In genomic region chr11:68264244-68264643, GRCh38 we compare ENCODE assay signal across 19 cellular contexts. TPM values are rescaled to one million over a fixed set of nuclear protein-coding genes. Genes with fewer than 3 reads are reported as not detected.
DNase-seq lines count a peak whose midpoint lies in the region; ATAC-seq, FAIRE-seq and TF ChIP-seq lines count a peak whose summit lies in the region.
"Had no signal": no experiment of that assay in that cellular context is flagged by ENCODE, and none has a peak within 500 bp of the region (broad histone marks: within the 10 kb centered on the region; RNA-seq: fewer than 3 reads in every experiment).

No MANE protein-coding gene starts in this region.

- H3K4me3 ChIP-seq in HEK293 (ENCODE audit: low read depth, low read length) (no peak overlapping the region), K562 (no peak overlapping the region)
- H3K4me3 ChIP-seq: BLaER1 had no signal

- CTCF ChIA-PET in HEK293 (lab: Yijun Ruan, JAX) (no interaction called here), K562 (lab: Yijun Ruan, JAX; ENCODE audit: low intra/inter-chr PET ratio) (no interaction called here), MCF 10A (lab: Yijun Ruan, JAX) (interaction anchor here (0.6 to 1.7 kb wide), 2 partner anchors 34 to 250 kb away, joined by 3 to 7 read pairs; no protein-coding TSS in a partner anchor)

- no peak overlapping the region for H3K9ac ChIP-seq in K562 (ENCODE audit: insufficient read depth in 1 of 2, low read depth in 2 of 2, low read length in 2 of 2)
- H3K9ac ChIP-seq: BLaER1 had no signal

- in situ Hi-C loops in K562 (cut with MboI) = no loop called here

- FAIRE-seq in K562 (lab: Jason Lieb, UNC) = no peak
- peak; percentile 75 for FAIRE-seq in urothelium cell line (lab: Jason Lieb, UNC)
- FAIRE-seq: GM12892, GM18507, HepG2 had no signal

- H3K9me3 ChIP-seq in HEK293 (ENCODE audit: control insufficient read depth, insufficient read depth, low read depth, low read length) (no peaks in the 10 kb centered on the region), K562 (replicated peaks; ENCODE audit: control insufficient read depth, insufficient read depth, low read depth, low read length) (no peaks in the 10 kb centered on the region)
- H3K9me3 ChIP-seq: BLaER1 had no signal

- no peak for TF ChIP-seq RAD21 in K562 (CRISPR knock-in tag; conservative IDR thresholded peaks at IDR 0.05 in 1 of 2, IDR thresholded peaks at IDR 0.05 in 1 of 2)

- POLR2A ChIA-PET in HEK293 (lab: Yijun Ruan, JAX) (no interaction called here), K562 (lab: Yijun Ruan, JAX) (no interaction called here), MCF 10A (lab: Yijun Ruan, JAX) (interaction anchor here (0.7 kb wide), 1 partner anchor 1184 kb away, joined by 3 read pairs; no protein-coding TSS in a partner anchor)

- H3K4me1 ChIP-seq in HEK293 (ENCODE audit: control insufficient read depth, insufficient read depth, low read length) (no peaks in the 10 kb centered on the region), K562 (replicated peaks in 1 of 2; ENCODE audit: control insufficient read depth in 2 of 2, insufficient read depth in 2 of 2, low read length in 2 of 2) (peaks cover 8 to 17% of the 10 kb centered on the region in 2 experiments)

- H3K27ac Mint-ChIP-seq in MCF 10A (ENCODE audit: low read depth, unreplicated experiment) = no peak overlapping the region
- no peak overlapping the region for H3K27ac Mint-ChIP-seq in activated T-cell treated with anti-CD3 and anti-CD28 coated beads, Interleukin-2, amount 50 U/mL, for 72 hours
- H3K27ac Mint-ChIP-seq: CD14-positive monocyte, HFFc6 had no signal

- DNase-seq in K562 (ENCODE audit: extremely low read depth in 1 of 4, low spot score in 3 of 4) = no peak
- peak; percentile 14 for DNase-seq in left lobe of liver (ENCODE audit: low spot score)
- DNase-seq in urothelium cell line (ENCODE audit: low spot score) = no peak
- no peak for DNase-seq in MCF 10A (ENCODE audit: unreplicated experiment)
- DNase-seq in activated T-cell treated with anti-CD3 and anti-CD28 coated beads, Interleukin-2, amount 50 U/mL, for 72 hours = no peak
- DNase-seq: 8988T; CD4-positive, alpha-beta memory T cell; DMS153; DMS79; GDM1; HCEC 1CT; HFFc6 had no signal

- peaks cover 0 to 81% of the 10 kb centered on the region in 2 experiments; a peak in 1 of 3 replicates for H3K36me3 ChIP-seq in HEK293 (ENCODE audit: control insufficient read depth in 2 of 2, insufficient read depth in 1 of 2, low read length in 2 of 2)
- peaks cover 81% of the 10 kb centered on the region; the same call in 2 of the 3 replicates for H3K36me3 ChIP-seq in K562 (ENCODE audit: control insufficient read depth, insufficient read depth, low read length)

- no peaks in the 10 kb centered on the region for H3K27me3 Mint-ChIP-seq in MCF 10A (ENCODE audit: insufficient read depth, unreplicated experiment)
- no peaks in the 10 kb centered on the region for H3K27me3 Mint-ChIP-seq in activated T-cell treated with anti-CD3 and anti-CD28 coated beads, Interleukin-2, amount 50 U/mL, for 72 hours (ENCODE audit: low read depth)
- H3K27me3 Mint-ChIP-seq: CD4-positive, alpha-beta memory T cell had no signal

- H3K9me3 Mint-ChIP-seq in MCF 10A (ENCODE audit: unreplicated experiment) = no peaks in the 10 kb centered on the region
- H3K9me3 Mint-ChIP-seq in activated T-cell treated with anti-CD3 and anti-CD28 coated beads, Interleukin-2, amount 50 U/mL, for 72 hours = no peaks in the 10 kb centered on the region
- H3K9me3 Mint-ChIP-seq: CD4-positive, alpha-beta memory T cell; HFFc6 had no signal

- no peak for TF ChIP-seq POLR2A in K562 (conservative IDR thresholded peaks at IDR 0.05)

- WGBS in K562 (ENCODE audit: insufficient coverage, low coverage, missing lambda C conversion rate) = 100% methylated on average over 1 of the region's 1 CpG

- no peak overlapping the region for H2AFZ ChIP-seq in K562 (ENCODE audit: low read depth, low read length)

- TF ChIP-seq EP300 in K562 (IDR thresholded peaks at IDR 0.05; ENCODE audit: low read length) = no peak

- TF ChIP-seq CTCF in HEK293 (tag by site-specific recombination; IDR thresholded peaks at IDR 0.05) (no peak), K562 (IDR thresholded peaks at IDR 0.05 in 2 of 3, conservative IDR thresholded peaks at IDR 0.05 in 1 of 3; ENCODE audit: insufficient read depth in 2 of 3, low read depth in 1 of 3, low read length in 3 of 3) (no peak), MCF 10A (IDR thresholded peaks at IDR 0.05; ENCODE audit: unreplicated experiment) (no peak)

- H3K4me3 Mint-ChIP-seq in MCF 10A (ENCODE audit: unreplicated experiment) = no peak overlapping the region
- H3K4me3 Mint-ChIP-seq in activated T-cell treated with anti-CD3 and anti-CD28 coated beads, Interleukin-2, amount 50 U/mL, for 72 hours = no peak overlapping the region
- H3K4me3 Mint-ChIP-seq: CD14-positive monocyte; CD4-positive, alpha-beta memory T cell; HFFc6 had no signal

- H3K27me3 ChIP-seq in K562 (ENCODE audit: control insufficient read depth in 2 of 2, insufficient read depth in 2 of 2, low read length in 2 of 2) = no peaks in the 10 kb centered on the region
- H3K27me3 ChIP-seq: BLaER1 had no signal

- peaks cover 3% of the 10 kb centered on the region; the same call in 1 of the 2 replicates for H4K20me1 ChIP-seq in K562 (replicated peaks; ENCODE audit: control insufficient read depth, insufficient read depth, low read length)
- H4K20me1 ChIP-seq: BLaER1 had no signal

- ATAC-seq in K562 (no peak), left lobe of liver (no peak), GM21360 (IDR thresholded peaks at IDR 0.05; ENCODE audit: unreplicated experiment) (no peak)
- ATAC-seq in activated T-cell treated with anti-CD3 and anti-CD28 coated beads, Interleukin-2, amount 50 U/mL, for 72 hours (replicated peaks in 1 of 2) = no peak
- ATAC-seq: HepG2 had no signal

- H3K27ac ChIP-seq in HEK293 (ENCODE audit: extremely low read depth, low read depth, low read length) = no peak overlapping the region
- no peak overlapping the region for H3K27ac ChIP-seq in K562 (ENCODE audit: extremely low read depth, low read depth, low read length)

- H3K36me3 Mint-ChIP-seq in MCF 10A (ENCODE audit: insufficient read depth, unreplicated experiment) = peaks cover 38% of the 10 kb centered on the region
- peaks cover 6 to 8% of the 10 kb centered on the region in 2 donors for H3K36me3 Mint-ChIP-seq in activated T-cell treated with anti-CD3 and anti-CD28 coated beads, Interleukin-2, amount 50 U/mL, for 72 hours (ENCODE audit: insufficient read depth in 2 of 2)

- H3K79me2 ChIP-seq in K562 (ENCODE audit: control insufficient read depth, insufficient read depth, low read length) = peaks cover 12% of the 10 kb centered on the region

- no peak overlapping the region for H3K4me2 ChIP-seq in K562 (ENCODE audit: insufficient read depth, low read length)

- no TSS peak for BruUV-seq in K562 (replicated peaks; lab: Mats Ljungman, UMichigan)
- BruUV-seq in MCF 10A (replicated peaks; lab: Mats Ljungman, UMichigan) = no TSS peak

- intact Hi-C loops in K562 (cut with micrococcal nuclease) = no loop called here
- intact Hi-C loops in MCF 10A (cut with micrococcal nuclease) = no loop called here

- peaks cover 1% of the 10 kb centered on the region for H3K4me1 Mint-ChIP-seq in MCF 10A (ENCODE audit: insufficient read depth, unreplicated experiment)
- peaks cover 1% of the 10 kb centered on the region for H3K4me1 Mint-ChIP-seq in activated T-cell treated with anti-CD3 and anti-CD28 coated beads, Interleukin-2, amount 50 U/mL, for 72 hours (ENCODE audit: low read depth)

- peaks cover 6% of the 10 kb centered on the region for H3K9me1 ChIP-seq in K562 (ENCODE audit: control insufficient read depth, insufficient read depth, low read length)

RNA-seq across cellular contexts. Expression of gene C11orf24, which starts 7.5 kb away (rescaled TPM):
- 53.7 and 91.3 TPM in 2 replicates for total RNA-seq in K562 (2011; cell fraction: chromatin; rRNA removed; ENCODE audit: low replicate concordance)
- 78.4 and 79.7 TPM in 2 replicates for total RNA-seq in K562 (2011; cell fraction: nucleolus; rRNA removed)
- total RNA-seq in K562 (2011; cell fraction: nucleoplasm; rRNA removed) = 73.5 and 93.0 TPM in 2 replicates
- total RNA-seq in K562 (2014; rRNA removed) = 50.5 and 57.6 TPM in 2 replicates
- total RNA-seq in K562 (2014; rRNA removed; fragmentation: Illumina TruSeq; extraction: Trizol) = 30.2 and 30.8 TPM in 2 replicates
- total RNA-seq in K562 (2015; rRNA removed; fragmentation: Illumina TruSeq; extraction: Trizol) = 31.7 and 32.5 TPM in 2 replicates
- total RNA-seq in K562 (2021) = 64.9 and 66.0 TPM in 2 replicates
- polyA plus RNA-seq in K562 (2011; rRNA removed) = 23.6 and 34.9 TPM in 2 replicates
- 42.1 and 76.0 TPM in 2 replicates for polyA plus RNA-seq in K562 (2011; cell fraction: cytosol; rRNA removed)
- polyA plus RNA-seq in K562 (2011; cell fraction: nucleus; rRNA removed) = 53.0 and 81.1 TPM in 2 replicates
- polyA plus RNA-seq in K562 (2012) = 38.0 and 127 TPM in 2 replicates
- 47.0 and 49.5 TPM in 2 replicates for polyA plus RNA-seq in K562 (2014; fragmentation: Illumina TruSeq; extraction: Trizol)
- 1 to 10 TPM; 2.0 to 4.4 TPM for polyA plus RNA-seq in K562 (2014; fragmentation: Nextera tagmentation; extraction: Ambion mirVana)
- polyA plus RNA-seq in K562 (2014; rRNA removed) = 52.5 and 65.2 TPM in 2 replicates
- 22.4 and 23.0 TPM in 2 replicates for polyA minus RNA-seq in K562 (2011; rRNA and poly(A)+ RNA removed)
- 27.9 and 31.7 TPM in 2 replicates for polyA minus RNA-seq in K562 (2011; cell fraction: cytosol; rRNA and poly(A)+ RNA removed)
- polyA minus RNA-seq in K562 (2011; cell fraction: nucleus; rRNA and poly(A)+ RNA removed) = 25.2 and 34.9 TPM in 2 replicates
- 50.1 TPM for total RNA-seq in left lobe of liver
- total RNA-seq in MCF 10A (2022) = 58.3 and 69.2 TPM in 2 replicates
- 10 to 100 TPM; 24.7 to 28.4 TPM for total RNA-seq in activated T-cell treated with anti-CD3 and anti-CD28 coated beads, Interleukin-2, amount 50 U/mL, for 72 hours

RNA-seq across cellular contexts. Expression of gene LRP5, which starts 48.1 kb away (rescaled TPM):
- total RNA-seq in K562 (2011; cell fraction: chromatin; rRNA removed; ENCODE audit: low replicate concordance) = 28.3 and 69.8 TPM in 2 replicates
- 63.7 and 66.6 TPM in 2 replicates for total RNA-seq in K562 (2011; cell fraction: nucleolus; rRNA removed)
- total RNA-seq in K562 (2011; cell fraction: nucleoplasm; rRNA removed) = 37.9 and 42.2 TPM in 2 replicates
- total RNA-seq in K562 (2014; rRNA removed) (14.9 and 23.8 TPM in 2 replicates), K562 (2014; rRNA removed; fragmentation: Illumina TruSeq; extraction: Trizol) (2.1 and 3.1 TPM in 2 replicates), K562 (2015; rRNA removed; fragmentation: Illumina TruSeq; extraction: Trizol) (13.6 and 15.3 TPM in 2 replicates), K562 (2021) (43.1 and 44.2 TPM in 2 replicates), left lobe of liver (114 TPM), MCF 10A (2022) (31.6 and 32.8 TPM in 2 replicates)
- polyA plus RNA-seq in K562 (2011; rRNA removed) (5.1 and 11.0 TPM in 2 replicates), K562 (2014; fragmentation: Illumina TruSeq; extraction: Trizol) (13.5 and 28.2 TPM in 2 replicates), K562 (2014; fragmentation: Nextera tagmentation; extraction: Ambion mirVana) (under 1 TPM; 0.48 to 0.63 TPM), K562 (2014; rRNA removed) (16.1 and 17.6 TPM in 2 replicates)
- 9.1 and 15.7 TPM in 2 replicates for polyA plus RNA-seq in K562 (2011; cell fraction: cytosol; rRNA removed)
- 16.9 and 36.4 TPM in 2 replicates for polyA plus RNA-seq in K562 (2011; cell fraction: nucleus; rRNA removed)
- polyA plus RNA-seq in K562 (2012) = 24.9 and 36.3 TPM in 2 replicates
- polyA minus RNA-seq in K562 (2011; rRNA and poly(A)+ RNA removed) = 7.7 and 11.3 TPM in 2 replicates
- polyA minus RNA-seq in K562 (2011; cell fraction: cytosol; rRNA and poly(A)+ RNA removed) = 21.3 and 34.5 TPM in 2 replicates
- 24.4 and 27.9 TPM in 2 replicates for polyA minus RNA-seq in K562 (2011; cell fraction: nucleus; rRNA and poly(A)+ RNA removed)
- 1 to 10 TPM; 6.8 to 9.3 TPM for total RNA-seq in activated T-cell treated with anti-CD3 and anti-CD28 coated beads, Interleukin-2, amount 50 U/mL, for 72 hours

RNA-seq across cellular contexts. Expression of gene KMT5B, which starts 51.1 kb away (rescaled TPM):
- total RNA-seq in K562 (2011; cell fraction: chromatin; rRNA removed; ENCODE audit: low replicate concordance) = 25.4 and 66.1 TPM in 2 replicates
- total RNA-seq in K562 (2011; cell fraction: nucleolus; rRNA removed) = 10.5 and 14.7 TPM in 2 replicates
- 19.0 and 28.4 TPM in 2 replicates for total RNA-seq in K562 (2011; cell fraction: nucleoplasm; rRNA removed)
- total RNA-seq in K562 (2014; rRNA removed) (15.5 and 20.8 TPM in 2 replicates), K562 (2014; rRNA removed; fragmentation: Illumina TruSeq; extraction: Trizol) (24.6 and 29.4 TPM in 2 replicates), K562 (2015; rRNA removed; fragmentation: Illumina TruSeq; extraction: Trizol) (21.3 and 22.0 TPM in 2 replicates), K562 (2021) (22.7 and 24.7 TPM in 2 replicates), left lobe of liver (19.3 TPM), MCF 10A (2022) (45.7 and 46.4 TPM in 2 replicates)
- polyA plus RNA-seq in K562 (2011; rRNA removed) (18.9 and 20.9 TPM in 2 replicates), K562 (2014; fragmentation: Illumina TruSeq; extraction: Trizol) (27.3 and 29.2 TPM in 2 replicates), K562 (2014; fragmentation: Nextera tagmentation; extraction: Ambion mirVana) (1 to 10 TPM; 7.3 to 7.4 TPM), K562 (2014; rRNA removed) (16.3 and 20.4 TPM in 2 replicates)
- polyA plus RNA-seq in K562 (2011; cell fraction: cytosol; rRNA removed) = 4.5 and 9.3 TPM in 2 replicates
- 13.0 and 16.5 TPM in 2 replicates for polyA plus RNA-seq in K562 (2011; cell fraction: nucleus; rRNA removed)
- polyA plus RNA-seq in K562 (2012) = 18.2 and 21.9 TPM in 2 replicates
- polyA minus RNA-seq in K562 (2011; rRNA and poly(A)+ RNA removed) = 31.7 and 36.9 TPM in 2 replicates
- polyA minus RNA-seq in K562 (2011; cell fraction: cytosol; rRNA and poly(A)+ RNA removed) = 9.8 and 10.7 TPM in 2 replicates
- polyA minus RNA-seq in K562 (2011; cell fraction: nucleus; rRNA and poly(A)+ RNA removed) = 10.1 and 14.9 TPM in 2 replicates
- 10 to 100 TPM; 26.9 to 34.1 TPM for total RNA-seq in activated T-cell treated with anti-CD3 and anti-CD28 coated beads, Interleukin-2, amount 50 U/mL, for 72 hours

Comparison
In these comparisons a context has a peak if more than half of its experiments do, and no peak if none do; other contexts are left out.
1. Of the 44 proteins assayed by ChIP-seq in both K562 and HEK293: peak only in K562: none; only in HEK293: ZBTB17; in both: none; in neither: 43.